In genomic region chr1:59752556-59753412, GRCh38 we compare ENCODE assay signal across 13 cellular contexts.
A peak's percentile ranks its signal among the peaks of the same experiment; 100 is the strongest.
DNase-seq lines count a peak whose midpoint lies in the region; ATAC-seq, FAIRE-seq and TF ChIP-seq lines count a peak whose summit lies in the region.
"Had no signal": no experiment of that assay in that cellular context is flagged by ENCODE, and none has a peak within 500 bp of the region (broad histone marks: within the 10 kb centered on the region; RNA-seq: fewer than 3 reads in every experiment).

No MANE protein-coding gene starts in this region.

- H3K9ac ChIP-seq in SK-N-SH = no peak overlapping the region
- H3K9ac ChIP-seq: BLaER1 had no signal

- ATAC-seq in GM21390 (IDR thresholded peaks at IDR 0.05; ENCODE audit: unreplicated experiment) = peak; percentile 70
- peak; percentile 67 for ATAC-seq in HG03342 (IDR thresholded peaks at IDR 0.05; ENCODE audit: unreplicated experiment)
- ATAC-seq in HG02763 (IDR thresholded peaks at IDR 0.05; ENCODE audit: unreplicated experiment) = no peak
- ATAC-seq in psoas muscle = no peak

- H3K9me3 ChIP-seq in psoas muscle (no peaks in the 10 kb centered on the region), SK-N-SH (no peaks in the 10 kb centered on the region)
- H3K9me3 ChIP-seq: BLaER1 had no signal

- H3F3A ChIP-seq in SK-N-SH (replicated peaks; ENCODE audit: insufficient read depth) = peaks cover 6% of the 10 kb centered on the region

- no peaks in the 10 kb centered on the region for H3K36me3 Mint-ChIP-seq in activated CD4-positive, alpha-beta T cell treated with anti-CD3 and anti-CD28 coated beads, Interleukin-2, amount 10 ng/mL, durations not matched to agents 24 days and 14 days (ENCODE audit: low read depth)

- TF ChIP-seq EP300 in SK-N-SH (IDR thresholded peaks at IDR 0.05; ENCODE audit: borderline replicate concordance in 1 of 2, low read depth in 1 of 2, low read length in 1 of 2) = no peak

- H3K4me3 ChIP-seq in psoas muscle (no peak overlapping the region), SK-N-SH (ENCODE audit: low read depth in 2 of 2, low read length in 1 of 2) (no peak overlapping the region)
- H3K4me3 ChIP-seq: BLaER1, lung had no signal

- no peak for TF ChIP-seq POLR2A in GM12891 (IDR thresholded peaks at IDR 0.05; ENCODE audit: low read depth, low read length)

- 66 to 78% (median 71%) methylated on average over 5 of the region's 5 CpGs for WGBS in psoas muscle, 3 donors
- 84% methylated on average over 5 of the region's 5 CpGs for WGBS in SK-N-SH (ENCODE audit: low lambda C conversion rate)

- no peak overlapping the region for H3K27ac Mint-ChIP-seq in activated CD4-positive, alpha-beta T cell treated with anti-CD3 and anti-CD28 coated beads, Interleukin-2, amount 10 ng/mL, durations not matched to agents 24 days and 14 days
- H3K27ac Mint-ChIP-seq: stimulated activated naive CD8-positive, alpha-beta T cell treated with anti-CD3 and anti-CD28 coated beads, Interleukin-15, Interleukin-2, amounts not matched to agents 100 ng/mL and 50 ng/mL, for 24 hours had no signal

- H3K4me1 Mint-ChIP-seq in activated CD4-positive, alpha-beta T cell treated with anti-CD3 and anti-CD28 coated beads, Interleukin-2, amount 10 ng/mL, durations not matched to agents 24 days and 14 days = peaks cover 3% of the 10 kb centered on the region

- H3K9me2 ChIP-seq in SK-N-SH = no peaks in the 10 kb centered on the region

- POLR2A ChIA-PET in SK-N-SH (lab: Yijun Ruan, JAX) = no interaction called here

- intact Hi-C loops in psoas muscle (cut with DNase I) = loop anchor here in 1 of 2 donors (10.0 kb wide), 1 partner anchor 1238 kb away; no protein-coding TSS in a partner anchor
- intact Hi-C loops in activated CD4-positive, alpha-beta T cell treated with anti-CD3 and anti-CD28 coated beads, Interleukin-2, amount 10 ng/mL, durations not matched to agents 24 days and 14 days (cut with micrococcal nuclease) = no loop called here

- H3K27ac ChIP-seq in psoas muscle (no peak overlapping the region), SK-N-SH (ENCODE audit: low read depth in 2 of 2, low read length in 1 of 2) (no peak overlapping the region)
- H3K27ac ChIP-seq: BLaER1, HL-60 had no signal

- H3K27me3 Mint-ChIP-seq in activated CD4-positive, alpha-beta T cell treated with anti-CD3 and anti-CD28 coated beads, Interleukin-2, amount 10 ng/mL, durations not matched to agents 24 days and 14 days = no peaks in the 10 kb centered on the region
- H3K27me3 Mint-ChIP-seq: stimulated activated naive CD8-positive, alpha-beta T cell treated with anti-CD3 and anti-CD28 coated beads, Interleukin-15, Interleukin-2, amounts not matched to agents 100 ng/mL and 50 ng/mL, for 24 hours had no signal

- TF ChIP-seq RAD21 in SK-N-SH (IDR thresholded peaks at IDR 0.05; ENCODE audit: low read length) = no peak

- no peak overlapping the region for H3K4me3 Mint-ChIP-seq in activated CD4-positive, alpha-beta T cell treated with anti-CD3 and anti-CD28 coated beads, Interleukin-2, amount 10 ng/mL, durations not matched to agents 24 days and 14 days
- H3K4me3 Mint-ChIP-seq: stimulated activated naive CD8-positive, alpha-beta T cell treated with anti-CD3 and anti-CD28 coated beads, Interleukin-15, Interleukin-2, amounts not matched to agents 100 ng/mL and 50 ng/mL, for 24 hours had no signal

- H3K27me3 ChIP-seq in psoas muscle (ENCODE audit: insufficient read depth in 3 of 3, low read length in 2 of 3) (no peaks in the 10 kb centered on the region), SK-N-SH (ENCODE audit: insufficient read depth) (no peaks in the 10 kb centered on the region)
- H3K27me3 ChIP-seq: BLaER1 had no signal

- no peak for DNase-seq in GM12891 (ENCODE audit: insufficient read length, low spot score)
- DNase-seq in hypothalamus (lab: John Stamatoyannopoulos, UW) = peak in 26 of 51 donors; percentile 2 to 61 (median 22)
- no peak for DNase-seq in psoas muscle
- DNase-seq in activated CD4-positive, alpha-beta T cell treated with anti-CD3 and anti-CD28 coated beads, Interleukin-2, amount 10 ng/mL, durations not matched to agents 24 days and 14 days = no peak
- no peak for DNase-seq in SK-N-SH
- DNase-seq: activated CD4-positive, alpha-beta T cell treated with anti-CD3 and anti-CD28 coated beads, Interleukin-2, amount 50 U/mL, for 1 hour had no signal

- H3K4me2 ChIP-seq in SK-N-SH = no peak overlapping the region
- H3K4me2 ChIP-seq: BLaER1 had no signal

- CTCF ChIA-PET in SK-N-SH (lab: Yijun Ruan, JAX) = interaction anchor here (1.5 to 1.7 kb wide), 2 partner anchors 10 to 53 kb away, joined by 4 read pairs; no protein-coding TSS in a partner anchor

- H3K4me1 ChIP-seq in psoas muscle = peaks cover 2% of the 10 kb centered on the region
- H3K4me1 ChIP-seq in SK-N-SH (ENCODE audit: control insufficient read depth in 1 of 2, insufficient read depth in 2 of 2, low read depth in 1 of 2, low read length in 1 of 2) = peaks cover 0 to 7% of the 10 kb centered on the region in 2 experiments; a peak in 3 of 4 replicates
- H3K4me1 ChIP-seq: BLaER1 had no signal

- H3K36me3 ChIP-seq in psoas muscle (ENCODE audit: insufficient read depth in 1 of 2, low read depth in 1 of 2) (peaks cover 0 to 1% of the 10 kb centered on the region in 2 donors), SK-N-SH (replicated peaks in 1 of 2; ENCODE audit: control insufficient read depth in 1 of 2, insufficient read depth in 2 of 2, low read length in 1 of 2) (no peaks in the 10 kb centered on the region)
- H3K36me3 ChIP-seq: BLaER1 had no signal

- H4K20me1 ChIP-seq in SK-N-SH (ENCODE audit: insufficient read depth) = no peaks in the 10 kb centered on the region
- H4K20me1 ChIP-seq: BLaER1 had no signal

- FAIRE-seq in GM12891 (lab: Jason Lieb, UNC) = peak; percentile 84

- H2AFZ ChIP-seq in SK-N-SH (ENCODE audit: low read depth) = no peak overlapping the region

- H3K79me2 ChIP-seq in SK-N-SH (ENCODE audit: insufficient read depth) = no peaks in the 10 kb centered on the region

- TF ChIP-seq CTCF in psoas muscle (IDR thresholded peaks at IDR 0.05) (no peak), SK-N-SH (IDR thresholded peaks at IDR 0.05) (no peak)

- H3K9me3 Mint-ChIP-seq in activated CD4-positive, alpha-beta T cell treated with anti-CD3 and anti-CD28 coated beads, Interleukin-2, amount 10 ng/mL, durations not matched to agents 24 days and 14 days = no peaks in the 10 kb centered on the region
- H3K9me3 Mint-ChIP-seq: stimulated activated naive CD8-positive, alpha-beta T cell treated with anti-CD3 and anti-CD28 coated beads, Interleukin-15, Interleukin-2, amounts not matched to agents 100 ng/mL and 50 ng/mL, for 24 hours had no signal

TF ChIP-seq in GM12891, 5 proteins besides CTCF, POLR2A, EP300 and RAD21:
- 0 out of 2 replicates have a peak, but pooled peaks have one; percentile 28 for TF ChIP-seq POU2F2 (IDR thresholded peaks at IDR 0.05; ENCODE audit: low read depth, low read length)
- TF ChIP-seq TAF1 (IDR thresholded peaks at IDR 0.05; ENCODE audit: low read depth, low read length) = no peak

TF ChIP-seq in SK-N-SH, 30 proteins besides CTCF, POLR2A, EP300 and RAD21:
- TF ChIP-seq FOXM1 (IDR thresholded peaks at IDR 0.05; ENCODE audit: low read depth) = no peak
- no peak for TF ChIP-seq MXI1 (IDR thresholded peaks at IDR 0.05; ENCODE audit: low read depth, low read length)
- no peak for TF ChIP-seq NRF1 (IDR thresholded peaks at IDR 0.05; ENCODE audit: low read depth, low read length)
- no peak for TF ChIP-seq POLR2AphosphoS5 (IDR thresholded peaks at IDR 0.05; ENCODE audit: low read depth, low read length)
- no peak for TF ChIP-seq MAX (IDR thresholded peaks at IDR 0.05; ENCODE audit: low read depth)

Comparison
In these comparisons a context has a peak if more than half of its experiments do, and no peak if none do; other contexts are left out.
1. DNase-seq: peak in hypothalamus (26 of 51); none in GM12891 (single experiment), psoas muscle (0 of 2), activated CD4-positive, alpha-beta T cell treated with anti-CD3 and anti-CD28 coated beads, Interleukin-2, amount 10 ng/mL, durations not matched to agents 24 days and 14 days (single experiment) and SK-N-SH (single experiment).
2. ATAC-seq: peak in GM21390 (single experiment) and HG03342 (single experiment); none in HG02763 (single experiment) and psoas muscle (0 of 4).